Comparison of ENCODE assay signal across 11 cellular contexts in the genomic region with DNA sequence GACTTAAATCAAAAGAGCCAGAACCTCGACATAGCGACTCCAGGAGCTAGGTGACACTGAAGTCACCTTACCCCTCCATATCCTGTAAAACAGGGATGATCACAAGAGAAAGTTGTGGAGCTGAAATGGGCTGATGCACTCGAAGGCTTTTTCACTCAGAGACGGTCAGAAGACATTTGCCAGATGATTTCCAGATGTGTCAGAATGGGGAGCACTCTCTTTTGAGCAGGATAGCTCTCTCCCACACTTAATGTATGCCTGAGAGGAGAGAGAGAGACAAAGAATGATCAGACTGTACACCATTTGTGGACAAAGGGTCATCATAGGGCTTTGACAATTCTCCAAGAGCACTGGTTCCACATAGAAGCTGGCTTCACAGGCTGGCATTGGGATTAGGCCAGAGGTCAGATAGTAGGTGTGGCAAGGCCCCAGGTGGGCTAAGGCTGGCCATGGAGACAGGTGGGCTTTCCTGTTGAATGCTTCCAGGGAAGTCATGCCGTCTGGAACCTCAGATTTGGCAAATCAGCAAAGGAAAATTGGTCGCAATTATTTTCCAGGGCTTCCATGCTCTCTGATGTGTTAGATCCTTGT. TPM values are rescaled to one million over a fixed set of nuclear protein-coding genes. Genes with fewer than 3 reads are reported as not detected.
DNase-seq lines count a peak whose midpoint lies in the region; ATAC-seq, FAIRE-seq and TF ChIP-seq lines count a peak whose summit lies in the region.
"Had no signal": no experiment of that assay in that cellular context is flagged by ENCODE, and none has a peak within 500 bp of the region (broad histone marks: within the 10 kb centered on the region; RNA-seq: fewer than 3 reads in every experiment).

No MANE protein-coding gene starts in this region.

- peak overlapping the region; percentile 97 for H3K27ac ChIP-seq in Karpas-422 (ENCODE audit: low read length)
- H3K27ac ChIP-seq: 22Rv1 had no signal

- no peaks in the 10 kb centered on the region for H3K36me3 Mint-ChIP-seq in natural killer cell treated with Interleukin-12 subunit alpha and Interleukin-12 subunit beta and Interleukin-15 and Interleukin-18, amount 100 ng/mL, for 72 hours

- TF ChIP-seq CTCF in bronchial epithelial cell (IDR thresholded peaks at IDR 0.05; ENCODE audit: insufficient read depth, low read length, severe bottlenecking), result no peak

- peak overlapping the region; percentile 95 to 97 for H3K27ac Mint-ChIP-seq in natural killer cell treated with Interleukin-12 subunit alpha and Interleukin-12 subunit beta and Interleukin-15 and Interleukin-18, amount 100 ng/mL, for 72 hours

- peak overlapping the region; percentile 85 for H3K4me3 Mint-ChIP-seq in natural killer cell treated with Interleukin-12 subunit alpha and Interleukin-12 subunit beta and Interleukin-15 and Interleukin-18, amount 100 ng/mL, for 72 hours

- H3K36me3 ChIP-seq in Karpas-422 (ENCODE audit: insufficient read depth, low read length) (no peaks in the 10 kb centered on the region), bronchial epithelial cell (ENCODE audit: control insufficient read depth, insufficient read depth, low read length) (no peaks in the 10 kb centered on the region)
- H3K36me3 ChIP-seq: sigmoid colon had no signal

- no peaks in the 10 kb centered on the region for H4K20me1 ChIP-seq in Karpas-422 (ENCODE audit: insufficient read depth, low read depth, low read length)

- no peak for ATAC-seq in natural killer cell treated with Interleukin-12 subunit alpha and Interleukin-12 subunit beta and Interleukin-15 and Interleukin-18, amount 100 ng/mL, for 72 hours
- ATAC-seq in HG03378 (IDR thresholded peaks at IDR 0.05; ENCODE audit: unreplicated experiment), result no peak

- no peaks in the 10 kb centered on the region for H3K9me3 ChIP-seq in Karpas-422 (ENCODE audit: low read length)
- H3K9me3 ChIP-seq: mucosa of descending colon, sigmoid colon had no signal

- H3K9me2 ChIP-seq in Karpas-422 (replicated peaks; ENCODE audit: insufficient read depth, low read length), result no peaks in the 10 kb centered on the region

- no peaks in the 10 kb centered on the region for H3K9me3 Mint-ChIP-seq in natural killer cell treated with Interleukin-12 subunit alpha and Interleukin-12 subunit beta and Interleukin-15 and Interleukin-18, amount 100 ng/mL, for 72 hours

- H3K79me2 ChIP-seq in Karpas-422 (ENCODE audit: low read length), result no peaks in the 10 kb centered on the region

- peak; percentile 14 for DNase-seq in NCI-H146 (lab: John Stamatoyannopoulos, UW)
- DNase-seq in NCI-H146 treated with DMSO at 0.1 percent for 48 hours (lab: John Stamatoyannopoulos, UW; ENCODE audit: unreplicated experiment), result no peak
- DNase-seq in Karpas-422, result no peak
- DNase-seq in bronchial epithelial cell (ENCODE audit: low read depth), result no peak
- no peak for DNase-seq in natural killer cell treated with Interleukin-12 subunit alpha and Interleukin-12 subunit beta and Interleukin-15 and Interleukin-18, amount 100 ng/mL, for 72 hours (ENCODE audit: low spot score)
- DNase-seq in EL, result no peak
- DNase-seq in NCI-H82 (lab: John Stamatoyannopoulos, UW), result no peak

- peak; percentile 47 for FAIRE-seq in bronchial epithelial cell (lab: Jason Lieb, UNC)

- H2AFZ ChIP-seq in Karpas-422 (ENCODE audit: low read length), result no peak overlapping the region

- H3K27me3 ChIP-seq in Karpas-422 (ENCODE audit: low read length) (no peaks in the 10 kb centered on the region), bronchial epithelial cell (ENCODE audit: control insufficient read depth, insufficient read depth, low read length) (no peaks in the 10 kb centered on the region)
- H3K27me3 ChIP-seq: sigmoid colon had no signal

- H3K4me1 ChIP-seq in Karpas-422 (ENCODE audit: low read length), result peaks cover 72% of the 10 kb centered on the region

- peak overlapping the region; percentile 64 for H3K4me2 ChIP-seq in Karpas-422 (ENCODE audit: low read depth, low read length, poor library complexity, severe bottlenecking)

- H3K9ac ChIP-seq in Karpas-422 (ENCODE audit: low read length), result peak overlapping the region; percentile 57

- H3K4me1 Mint-ChIP-seq in natural killer cell treated with Interleukin-12 subunit alpha and Interleukin-12 subunit beta and Interleukin-15 and Interleukin-18, amount 100 ng/mL, for 72 hours (ENCODE audit: low read depth in 2 of 2), result peaks cover 70 to 89% of the 10 kb centered on the region in 2 donors

- H3K27me3 Mint-ChIP-seq in natural killer cell treated with Interleukin-12 subunit alpha and Interleukin-12 subunit beta and Interleukin-15 and Interleukin-18, amount 100 ng/mL, for 72 hours, result no peaks in the 10 kb centered on the region

- H3K4me3 ChIP-seq in Karpas-422 (ENCODE audit: low read length), result no peak overlapping the region
- H3K4me3 ChIP-seq in bronchial epithelial cell (ENCODE audit: low read depth, low read length), result no peak overlapping the region
- H3K4me3 ChIP-seq: mucosa of descending colon, sigmoid colon had no signal

RNA-seq across cellular contexts. Expression of a gene that starts 42.3 kb away (rescaled TPM):
- 129 and 135 TPM in 2 replicates for total RNA-seq in Karpas-422 (2014; rRNA removed; shearing (Covaris generic); ENCODE audit: low replicate concordance)
- total RNA-seq in bronchial epithelial cell, result 45.4 and 62.7 TPM in 2 replicates
- total RNA-seq in natural killer cell treated with Interleukin-12 subunit alpha and Interleukin-12 subunit beta and Interleukin-15 and Interleukin-18, amount 100 ng/mL, for 72 hours, result 100 to 1,000 TPM; 521 to 738 TPM
